8 cellular contexts compared by ENCODE assay signal in the genomic region with DNA sequence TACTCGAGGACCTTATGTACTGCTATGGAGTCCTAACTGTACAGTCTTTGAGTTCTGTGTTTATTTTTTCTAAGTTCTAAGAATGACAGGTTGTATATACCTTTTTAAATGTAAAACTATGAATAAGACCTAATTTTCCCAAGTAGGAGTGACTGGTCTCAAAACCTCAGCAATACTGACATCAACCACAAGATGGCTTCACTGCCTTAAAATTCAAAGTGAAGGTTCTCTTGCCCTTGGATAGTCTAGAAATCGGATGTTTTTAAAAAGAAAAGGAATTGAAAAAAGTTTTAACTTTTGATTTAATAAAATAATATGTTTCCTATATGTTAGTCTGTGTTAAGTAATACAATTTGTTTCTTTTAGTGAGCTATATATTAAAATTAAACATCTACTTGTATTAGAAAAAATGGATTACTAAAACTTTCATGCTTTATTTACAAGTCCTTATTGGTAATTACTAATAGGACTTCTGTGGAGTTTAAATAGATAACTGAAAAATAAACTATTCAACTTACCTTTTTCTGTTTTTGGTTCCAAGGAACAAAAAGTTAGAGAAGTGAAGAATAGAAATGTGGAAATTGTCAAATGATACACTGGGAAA. TPM values are rescaled to one million over a fixed set of nuclear protein-coding genes. Genes with fewer than 3 reads are reported as not detected.
DNase-seq lines count a peak whose midpoint lies in the region; ATAC-seq, FAIRE-seq and TF ChIP-seq lines count a peak whose summit lies in the region.

No MANE protein-coding gene starts in this region.

- ATAC-seq in GM19397 (IDR thresholded peaks at IDR 0.05; ENCODE audit: unreplicated experiment), result peak; percentile 66
- peak; percentile 51 for ATAC-seq in HG03558 (IDR thresholded peaks at IDR 0.05; ENCODE audit: extremely low read depth, unreplicated experiment)

- no peaks in the 10 kb centered on the region for H3K36me3 ChIP-seq in neural cell (ENCODE audit: insufficient read depth, low read length)

- no peaks in the 10 kb centered on the region for H3K9me2 ChIP-seq in neural cell (ENCODE audit: insufficient read depth, low read length)

- H3K79me2 ChIP-seq in neural cell (replicated peaks; ENCODE audit: insufficient read depth, low read length), result no peaks in the 10 kb centered on the region

- peak; percentile 85 for FAIRE-seq in RCC 7860 (lab: Jason Lieb, UNC)

- no peak overlapping the region for H3K4me3 ChIP-seq in epithelial cell of esophagus (ENCODE audit: low read length)
- no peak overlapping the region for H3K4me3 ChIP-seq in neural cell (ENCODE audit: low read length)

- no peak for TF ChIP-seq EP300 in neural cell (conservative IDR thresholded peaks at IDR 0.05; ENCODE audit: poor library complexity, severe bottlenecking)

- no peak overlapping the region for H3K4me2 ChIP-seq in neural cell (ENCODE audit: low read length)

- peak; percentile 91 for TF ChIP-seq RAD21 in neural cell (conservative IDR thresholded peaks at IDR 0.05)

- no peaks in the 10 kb centered on the region for H4K20me1 ChIP-seq in neural cell (ENCODE audit: insufficient read depth)

- H3K27me3 ChIP-seq in neural cell (ENCODE audit: insufficient read depth, low read depth, low read length), result no peaks in the 10 kb centered on the region

- H2AFZ ChIP-seq in neural cell (ENCODE audit: low read depth, low read length), result no peak overlapping the region

- H3K9me3 ChIP-seq in neural cell (ENCODE audit: low read length), result no peaks in the 10 kb centered on the region

- H3F3A ChIP-seq in neural cell (ENCODE audit: insufficient read depth, low read length, poor library complexity, severe bottlenecking), result no peaks in the 10 kb centered on the region

- TF ChIP-seq CTCF in epithelial cell of esophagus (IDR thresholded peaks at IDR 0.05; ENCODE audit: insufficient read depth, low read depth, low read length, missing control alignments), result peak; percentile 84
- peak; percentile 82 for TF ChIP-seq CTCF in neural cell (IDR thresholded peaks at IDR 0.05; ENCODE audit: poor library complexity, severe bottlenecking)

- no peak overlapping the region for H3K27ac ChIP-seq in neural cell (ENCODE audit: low read length)

- DNase-seq in Daoy (ENCODE audit: low read depth) (peak; percentile 6), RCC 7860 (ENCODE audit: low spot score) (no peak), epithelial cell of esophagus (ENCODE audit: low read depth) (peak; percentile 64), NCI-H524 treated with DMSO at 0.1 percent for 48 hours (lab: John Stamatoyannopoulos, UW) (no peak), mesenteric fat pad (ENCODE audit: low spot score) (no peak)

- no peak overlapping the region for H3K9ac ChIP-seq in neural cell (ENCODE audit: low read length)

TF ChIP-seq in neural cell, 6 proteins besides CTCF, POLR2A, EP300 and RAD21:
- TF ChIP-seq EZH2 (IDR thresholded peaks at IDR 0.05; ENCODE audit: borderline replicate concordance, insufficient read depth, low read length, poor library complexity, severe bottlenecking) (no peak), POLR2AphosphoS5 (IDR thresholded peaks at IDR 0.05) (no peak), SMC3 (conservative IDR thresholded peaks at IDR 0.05; ENCODE audit: poor library complexity) (peak; percentile 92), REST (IDR thresholded peaks at IDR 0.05; ENCODE audit: borderline replicate concordance) (no peak), MXI1 (conservative IDR thresholded peaks at IDR 0.05; ENCODE audit: poor library complexity, severe bottlenecking) (no peak), TAF1 (IDR thresholded peaks at IDR 0.05; ENCODE audit: low read depth) (no peak)

RNA-seq across cellular contexts. Expression of gene TDRD3, which starts 52.0 kb away (rescaled TPM):
- total RNA-seq in Daoy (2014; rRNA removed; shearing (Covaris generic)), result 6.7 and 8.2 TPM in 2 replicates
- 9.8 and 10.0 TPM in 2 replicates for polyA plus RNA-seq in neural cell
- polyA minus RNA-seq in neural cell, result 60.4 and 64.9 TPM in 2 replicates
- total RNA-seq in mesenteric fat pad, result 23.7 TPM

Comparison
In these comparisons a context has a peak if more than half of its experiments do, and no peak if none do; other contexts are left out.
1. DNase-seq: peak in Daoy (single experiment) and epithelial cell of esophagus (single experiment); none in RCC 7860 (single experiment), NCI-H524 treated with DMSO at 0.1 percent for 48 hours (single experiment) and mesenteric fat pad (single experiment).